14 cellular contexts compared by ENCODE assay signal in genomic region chr5:167730121-167730520, GRCh38.
DNase-seq lines count a peak whose midpoint lies in the region; ATAC-seq and TF ChIP-seq lines count a peak whose summit lies in the region.
"Had no signal": no experiment of that assay in that cellular context is flagged by ENCODE, and none has a peak within 500 bp of the region (broad histone marks: within the 10 kb centered on the region; RNA-seq: fewer than 3 reads in every experiment).

No MANE protein-coding gene starts in this region.

- peaks cover 35% of the 10 kb centered on the region for H3K4me1 Mint-ChIP-seq in GM23338

- peak; percentile 32 for ATAC-seq in sciatic nerve
- no peak for ATAC-seq in GM23338
- ATAC-seq in HG03460 (IDR thresholded peaks at IDR 0.05; ENCODE audit: unreplicated experiment), result no peak
- no peak for ATAC-seq in HG03039 (IDR thresholded peaks at IDR 0.05; ENCODE audit: unreplicated experiment)
- ATAC-seq: natural killer cell treated with Interleukin-12 subunit alpha and Interleukin-12 subunit beta and Interleukin-15 and Interleukin-18, amount 100 ng/mL, for 72 hours; Panc1 had no signal

- H3K27ac Mint-ChIP-seq in GM23338, result no peak overlapping the region
- H3K27ac Mint-ChIP-seq: endodermal cell; natural killer cell treated with Interleukin-12 subunit alpha and Interleukin-12 subunit beta and Interleukin-15 and Interleukin-18, amount 100 ng/mL, for 72 hours had no signal

- H3K4me3 ChIP-seq in GM23338, result no peak overlapping the region

- H3K27me3 ChIP-seq in GM23338 (ENCODE audit: insufficient read depth), result no peaks in the 10 kb centered on the region

- H3K27ac ChIP-seq in RWPE1 (no peak overlapping the region), GM23338 (ENCODE audit: low read depth) (no peak overlapping the region)

- no peaks in the 10 kb centered on the region for H3K36me3 ChIP-seq in GM23338 (ENCODE audit: insufficient read depth)

- H3K79me2 ChIP-seq in GM23338 (replicated peaks; ENCODE audit: insufficient read depth), result no peaks in the 10 kb centered on the region

- H2AFZ ChIP-seq in GM23338, result no peak overlapping the region

- CTCF ChIA-PET in RWPE1 (lab: Yijun Ruan, JAX), result no interaction called here

- POLR2A ChIA-PET in RWPE1 (lab: Yijun Ruan, JAX; ENCODE audit: low non-redundant PET), result interaction anchor here (0.6 kb wide), 1 partner anchor 179 kb away, joined by 4 read pairs; no protein-coding TSS in a partner anchor

- no peaks in the 10 kb centered on the region for H4K20me1 ChIP-seq in GM23338 (replicated peaks; ENCODE audit: insufficient read depth)

- no peaks in the 10 kb centered on the region for H3K9me2 ChIP-seq in GM23338 (ENCODE audit: insufficient read depth)

- H3K36me3 Mint-ChIP-seq in GM23338 (ENCODE audit: low read depth), result peaks cover 4% of the 10 kb centered on the region; the same call in 2 of the 3 replicates
- H3K36me3 Mint-ChIP-seq: natural killer cell treated with Interleukin-12 subunit alpha and Interleukin-12 subunit beta and Interleukin-15 and Interleukin-18, amount 100 ng/mL, for 72 hours had no signal

- intact Hi-C loops in sciatic nerve (cut with DNase I), result loop anchor here (10.0 kb wide), 1 partner anchor 495 kb away; no protein-coding TSS in a partner anchor

- H3K27me3 Mint-ChIP-seq in GM23338 (ENCODE audit: insufficient read depth, low read depth, poor library complexity), result peaks cover 6% of the 10 kb centered on the region
- H3K27me3 Mint-ChIP-seq: natural killer cell treated with Interleukin-12 subunit alpha and Interleukin-12 subunit beta and Interleukin-15 and Interleukin-18, amount 100 ng/mL, for 72 hours had no signal

- TF ChIP-seq CTCF in RWPE1 (conservative IDR thresholded peaks at IDR 0.05; ENCODE audit: low read depth), result no peak
- no peak for TF ChIP-seq CTCF in GM23338 (conservative IDR thresholded peaks at IDR 0.05; ENCODE audit: low read depth in 2 of 2)

- no peak overlapping the region for H3K4me2 ChIP-seq in GM23338

- DNase-seq in ELR (ENCODE audit: low read depth) (peak; percentile 95), RWPE1 (ENCODE audit: low spot score) (peak; percentile 95), fibroblast of gingiva (ENCODE audit: low read depth) (peak; percentile 63), sciatic nerve (ENCODE audit: low spot score) (no peak), GM23338 (ENCODE audit: low spot score) (no peak)
- DNase-seq in stimulated activated CD4-positive, alpha-beta T cell treated with anti-CD3 and anti-CD28 coated beads, Interleukin-4, amount 100 ng/mL, for 4 hours, result no peak
- DNase-seq: activated CD8-positive, alpha-beta memory T cell treated with anti-CD3 and anti-CD28 coated beads, Interleukin-2, amount 50 U/mL, for 4 hours; endodermal cell; Karpas-422; stimulated activated CD8-positive, alpha-beta memory T cell treated with anti-CD3 and anti-CD28 coated beads, Interleukin-4, amount 100 ng/mL, for 48 hours had no signal

- no peak overlapping the region for H3K4me3 Mint-ChIP-seq in GM23338
- H3K4me3 Mint-ChIP-seq: endodermal cell; natural killer cell treated with Interleukin-12 subunit alpha and Interleukin-12 subunit beta and Interleukin-15 and Interleukin-18, amount 100 ng/mL, for 72 hours had no signal

- no peaks in the 10 kb centered on the region for H3F3A ChIP-seq in GM23338 (replicated peaks; ENCODE audit: low read depth)

- peaks cover 36% of the 10 kb centered on the region for H3K4me1 ChIP-seq in GM23338 (ENCODE audit: insufficient read depth)

- no peaks in the 10 kb centered on the region for H3K9me3 Mint-ChIP-seq in GM23338
- H3K9me3 Mint-ChIP-seq: endodermal cell; natural killer cell treated with Interleukin-12 subunit alpha and Interleukin-12 subunit beta and Interleukin-15 and Interleukin-18, amount 100 ng/mL, for 72 hours had no signal

TF ChIP-seq in GM23338, 12 proteins besides CTCF, POLR2A, EP300 and RAD21 (continues in another document):
- TF ChIP-seq NANOG (IDR thresholded peaks at IDR 0.05; ENCODE audit: borderline replicate concordance) (no peak), ZNF462 (CRISPR knock-in tag; IDR thresholded peaks at IDR 0.05) (no peak), EZH2phosphoT487 (IDR thresholded peaks at IDR 0.05; ENCODE audit: unreplicated experiment) (no peak), STAT1 (IDR thresholded peaks at IDR 0.05; ENCODE audit: unreplicated experiment) (no peak), CREB1 (CRISPR knock-in tag; IDR thresholded peaks at IDR 0.05; ENCODE audit: low read depth) (no peak), REST (IDR thresholded peaks at IDR 0.05; ENCODE audit: unreplicated experiment) (no peak), POLR2AphosphoS5 (IDR thresholded peaks at IDR 0.05; ENCODE audit: low read depth) (no peak)

Comparison
In these comparisons a context has a peak if more than half of its experiments do, and no peak if none do; other contexts are left out.
1. DNase-seq: peak in ELR (single experiment), RWPE1 (single experiment) and fibroblast of gingiva (single experiment); none in sciatic nerve (single experiment), GM23338 (single experiment) and stimulated activated CD4-positive, alpha-beta T cell treated with anti-CD3 and anti-CD28 coated beads, Interleukin-4, amount 100 ng/mL, for 4 hours (0 of 2).